8 cellular contexts compared by ENCODE assay signal in genomic region chr3:154252759-154253638, GRCh38.
A peak's percentile ranks its signal among the peaks of the same experiment; 100 is the strongest.
DNase-seq lines count a peak whose midpoint lies in the region; ATAC-seq and TF ChIP-seq lines count a peak whose summit lies in the region.

No MANE protein-coding gene starts in this region.

- no peaks in the 10 kb centered on the region for H3K79me2 ChIP-seq in OCI-LY1 (ENCODE audit: insufficient read depth, low read length)

- H3K27ac ChIP-seq in OCI-LY1 (ENCODE audit: low read depth, low read length, poor library complexity, severe bottlenecking) (no peak overlapping the region), esophagus muscularis mucosa (replicated peaks in 1 of 4) (peak overlapping the region in 3 of 4 donors; percentile 24 to 38 (median 37))

- intact Hi-C loops in esophagus muscularis mucosa (cut with DNase I) = loop anchor here (5.0 kb wide), 3 partner anchors 131 to 256 kb away; partner anchors contain the start of gene ARHGEF26

- H3K4me3 ChIP-seq in OCI-LY1 (ENCODE audit: low read depth, low read length, poor library complexity, severe bottlenecking) (no peak overlapping the region), esophagus muscularis mucosa (peak overlapping the region in 3 of 4 donors; percentile 11 to 14 (median 11))

- peak; percentile 91 for ATAC-seq in GM21619 (IDR thresholded peaks at IDR 0.05; ENCODE audit: unreplicated experiment)
- ATAC-seq in naive thymus-derived CD8-positive, alpha-beta T cell = peak in 1 of 2 donors; percentile 67
- ATAC-seq in stimulated activated effector memory CD8-positive, alpha-beta T cell treated with anti-CD3 and anti-CD28 coated beads, Interleukin-12 subunit alpha, Interleukin-12 subunit beta, amount 100 ng/mL, for 72 hours = peak; percentile 62

- POLR2A ChIA-PET in naive thymus-derived CD8-positive, alpha-beta T cell (lab: Charles Lee) = no interaction called here

- H3F3A ChIP-seq in OCI-LY1 (ENCODE audit: insufficient read depth, low read length) = no peaks in the 10 kb centered on the region

- TF ChIP-seq EP300 in Ishikawa (IDR thresholded peaks at IDR 0.05; ENCODE audit: borderline replicate concordance) = no peak
- TF ChIP-seq EP300 in esophagus muscularis mucosa (IDR thresholded peaks at IDR 0.05) = no peak

- WGBS in esophagus muscularis mucosa = 8% methylated on average over 11 of the region's 11 CpGs

- no peak for TF ChIP-seq POLR2A in esophagus muscularis mucosa (IDR thresholded peaks at IDR 0.05; ENCODE audit: low read depth)

- H3K4me1 Mint-ChIP-seq in naive thymus-derived CD8-positive, alpha-beta T cell = peaks cover 0 to 6% (median 2%) of the 10 kb centered on the region in 4 donors
- H3K4me1 Mint-ChIP-seq in stimulated activated effector memory CD8-positive, alpha-beta T cell treated with anti-CD3 and anti-CD28 coated beads, Interleukin-12 subunit alpha, Interleukin-12 subunit beta, amount 100 ng/mL, for 72 hours = peaks cover 5% of the 10 kb centered on the region

- no peaks in the 10 kb centered on the region for H3K9me3 Mint-ChIP-seq in naive thymus-derived CD8-positive, alpha-beta T cell
- no peaks in the 10 kb centered on the region for H3K9me3 Mint-ChIP-seq in stimulated activated effector memory CD8-positive, alpha-beta T cell treated with anti-CD3 and anti-CD28 coated beads, Interleukin-12 subunit alpha, Interleukin-12 subunit beta, amount 100 ng/mL, for 72 hours

- H3K9ac ChIP-seq in OCI-LY1 (ENCODE audit: low read length) = no peak overlapping the region

- H3K36me3 ChIP-seq in OCI-LY1 (ENCODE audit: insufficient read depth, low read length) (peaks cover 50% of the 10 kb centered on the region; the same call in 1 of the 2 replicates), esophagus muscularis mucosa (peaks cover 8 to 68% (median 35%) of the 10 kb centered on the region in 4 donors)

- H3K4me2 ChIP-seq in OCI-LY1 (ENCODE audit: low read length) = no peak overlapping the region

- H3K36me3 Mint-ChIP-seq in naive thymus-derived CD8-positive, alpha-beta T cell = peaks cover 0 to 71% (median 33%) of the 10 kb centered on the region in 3 donors
- peaks cover 64% of the 10 kb centered on the region for H3K36me3 Mint-ChIP-seq in stimulated activated effector memory CD8-positive, alpha-beta T cell treated with anti-CD3 and anti-CD28 coated beads, Interleukin-12 subunit alpha, Interleukin-12 subunit beta, amount 100 ng/mL, for 72 hours

- H3K9me2 ChIP-seq in OCI-LY1 (ENCODE audit: low read depth, low read length) = no peaks in the 10 kb centered on the region

- H3K27me3 Mint-ChIP-seq in naive thymus-derived CD8-positive, alpha-beta T cell = no peaks in the 10 kb centered on the region

- no peaks in the 10 kb centered on the region for H4K20me1 ChIP-seq in OCI-LY1 (ENCODE audit: insufficient read depth, low read length)

- H3K27me3 ChIP-seq in OCI-LY1 (ENCODE audit: insufficient read depth, low read length) (no peaks in the 10 kb centered on the region), esophagus muscularis mucosa (no peaks in the 10 kb centered on the region)

- peak overlapping the region in 2 of 10 donors; percentile 24 to 26 for H3K27ac Mint-ChIP-seq in naive thymus-derived CD8-positive, alpha-beta T cell
- H3K27ac Mint-ChIP-seq in stimulated activated effector memory CD8-positive, alpha-beta T cell treated with anti-CD3 and anti-CD28 coated beads, Interleukin-12 subunit alpha, Interleukin-12 subunit beta, amount 100 ng/mL, for 72 hours = no peak overlapping the region

- TF ChIP-seq CTCF in OCI-LY1 (IDR thresholded peaks at IDR 0.05; ENCODE audit: low read length) (peak; percentile 97), esophagus muscularis mucosa (IDR thresholded peaks at IDR 0.05) (peak; percentile 81 to 92 (median 89))

- H3K4me3 Mint-ChIP-seq in naive thymus-derived CD8-positive, alpha-beta T cell = no peak overlapping the region
- no peak overlapping the region for H3K4me3 Mint-ChIP-seq in stimulated activated effector memory CD8-positive, alpha-beta T cell treated with anti-CD3 and anti-CD28 coated beads, Interleukin-12 subunit alpha, Interleukin-12 subunit beta, amount 100 ng/mL, for 72 hours

- TF ChIP-seq RAD21 in Ishikawa (IDR thresholded peaks at IDR 0.05; ENCODE audit: low read depth) = peak; percentile 82

- DNase-seq in DMS79 (lab: John Stamatoyannopoulos, UW) (peak; percentile 49), activated T-cell treated with anti-CD3 and anti-CD28 coated beads for 24 hours (ENCODE audit: low read depth) (peak; percentile 52), esophagus muscularis mucosa (ENCODE audit: extremely low spot score) (peak; percentile 97)
- DNase-seq in naive thymus-derived CD8-positive, alpha-beta T cell = peak; percentile 31 to 76 (median 54)
- DNase-seq in stimulated activated effector memory CD8-positive, alpha-beta T cell treated with anti-CD3 and anti-CD28 coated beads, Interleukin-12 subunit alpha, Interleukin-12 subunit beta, amount 100 ng/mL, for 72 hours (ENCODE audit: low spot score in 2 of 2) = peak; percentile 51 to 82

- H3K9me3 ChIP-seq in OCI-LY1 (ENCODE audit: low read length) = no peaks in the 10 kb centered on the region
- H3K9me3 ChIP-seq in esophagus muscularis mucosa = no peaks in the 10 kb centered on the region

- H3K4me1 ChIP-seq in OCI-LY1 (ENCODE audit: insufficient read depth, low read length, severe bottlenecking) = no peaks in the 10 kb centered on the region
- H3K4me1 ChIP-seq in esophagus muscularis mucosa = peaks cover 0 to 37% (median 32%) of the 10 kb centered on the region in 4 donors

- H2AFZ ChIP-seq in OCI-LY1 (ENCODE audit: low read length) = no peak overlapping the region

TF ChIP-seq in Ishikawa, 13 proteins besides CTCF, POLR2A, EP300 and RAD21:
- TF ChIP-seq FOXM1 (IDR thresholded peaks at IDR 0.05; ENCODE audit: borderline replicate concordance, low read depth) = no peak
- TF ChIP-seq USF1 (IDR thresholded peaks at IDR 0.05) = no peak
- no peak for TF ChIP-seq TEAD4 (IDR thresholded peaks at IDR 0.05)
- no peak for TF ChIP-seq REST (IDR thresholded peaks at IDR 0.05; ENCODE audit: low read depth)
- no peak for TF ChIP-seq CREB1 (IDR thresholded peaks at IDR 0.05; ENCODE audit: low read depth)
- no peak for TF ChIP-seq YY1 (IDR thresholded peaks at IDR 0.05; ENCODE audit: low read depth)
- TF ChIP-seq TAF1 (IDR thresholded peaks at IDR 0.05; ENCODE audit: low read depth) = no peak
- no peak for TF ChIP-seq TCF12 (IDR thresholded peaks at IDR 0.05; ENCODE audit: low read depth)
- TF ChIP-seq CEBPB (IDR thresholded peaks at IDR 0.05) = no peak
- TF ChIP-seq EGR1 (IDR thresholded peaks at IDR 0.05) = no peak
- TF ChIP-seq NFIC (IDR thresholded peaks at IDR 0.05) = no peak
- TF ChIP-seq ZBTB7A (IDR thresholded peaks at IDR 0.05; ENCODE audit: low read depth) = no peak
- no peak for TF ChIP-seq MAX (IDR thresholded peaks at IDR 0.05)
